ENCODE assay signal across 19 cellular contexts in the genomic region with DNA sequence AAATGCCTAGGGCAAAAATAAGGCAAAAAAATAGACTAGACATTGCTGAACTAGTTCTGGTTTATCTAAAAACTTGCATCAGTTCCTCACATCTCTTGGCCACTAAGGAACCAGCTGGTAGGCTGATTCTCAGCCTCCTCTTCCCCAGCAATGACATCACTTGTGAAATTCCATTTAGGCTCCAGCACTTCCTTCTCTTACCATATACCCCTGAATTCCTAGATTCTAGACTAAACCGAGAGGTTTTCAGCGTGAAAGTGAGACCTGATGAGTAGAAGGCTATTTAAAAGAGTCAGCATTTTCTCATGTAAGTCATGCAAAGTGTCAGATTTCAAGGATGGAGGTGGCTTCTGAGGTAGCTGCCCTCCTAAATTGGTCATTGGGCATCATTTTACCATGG.
DNase-seq lines count a peak whose midpoint lies in the region; ATAC-seq and TF ChIP-seq lines count a peak whose summit lies in the region.
"Had no signal": no experiment of that assay in that cellular context is flagged by ENCODE, and none has a peak within 500 bp of the region (broad histone marks: within the 10 kb centered on the region; RNA-seq: fewer than 3 reads in every experiment).

No MANE protein-coding gene starts in this region.

- H3K4me3 Mint-ChIP-seq in activated naive CD4-positive, alpha-beta T cell treated with anti-CD3 and anti-CD28 coated beads, Interleukin-2, amount 50 U/mL, for 24 hours, result no peak overlapping the region
- no peak overlapping the region for H3K4me3 Mint-ChIP-seq in osteocyte (ENCODE audit: unreplicated experiment)
- H3K4me3 Mint-ChIP-seq: endodermal cell, neural progenitor cell had no signal

- no peak for DNase-seq in activated naive CD4-positive, alpha-beta T cell treated with anti-CD3 and anti-CD28 coated beads, Interleukin-2, amount 50 U/mL, for 16 hours
- DNase-seq in SK-N-MC (ENCODE audit: low read depth, low spot score) (no peak), fibroblast of pulmonary artery (ENCODE audit: low read depth) (peak; percentile 24), osteocyte (ENCODE audit: extremely low spot score, unreplicated experiment) (no peak), amniotic stem cell (lab: John Stamatoyannopoulos, UW) (no peak), SK-N-DZ (ENCODE audit: low spot score) (no peak)
- DNase-seq: activated CD4-positive, alpha-beta T cell treated with anti-CD3 and anti-CD28 coated beads, Interleukin-2, amount 50 U/mL, for 1 hour; activated gamma-delta T cell treated with Interleukin-2 at 50 U/mL for 16 hours; DMS 273 treated with DMSO at 0.1 percent for 48 hours; endodermal cell; gastrocnemius medialis; NCI-H1092; NCI-H2081; NCI-H510A had no signal

- H3K9me3 Mint-ChIP-seq in activated naive CD4-positive, alpha-beta T cell treated with anti-CD3 and anti-CD28 coated beads, Interleukin-2, amount 50 U/mL, for 24 hours, result peaks cover 5% of the 10 kb centered on the region
- H3K9me3 Mint-ChIP-seq in osteocyte (ENCODE audit: unreplicated experiment), result peaks cover 12% of the 10 kb centered on the region
- H3K9me3 Mint-ChIP-seq: neural progenitor cell had no signal

- H3K9me3 ChIP-seq in SK-N-MC (ENCODE audit: low read depth, low read length), result no peaks in the 10 kb centered on the region
- H3K9me3 ChIP-seq: gastrocnemius medialis had no signal

- peak overlapping the region; percentile 90 for H3K27ac ChIP-seq in SK-N-MC
- H3K27ac ChIP-seq: 22Rv1, gastrocnemius medialis, KMS-11, neural progenitor cell had no signal

- TF ChIP-seq CTCF in fibroblast of pulmonary artery (IDR thresholded peaks at IDR 0.05; ENCODE audit: low read length, missing control alignments), result no peak
- TF ChIP-seq CTCF in osteocyte (IDR thresholded peaks at IDR 0.05), result no peak

- H3K27ac Mint-ChIP-seq in activated naive CD4-positive, alpha-beta T cell treated with anti-CD3 and anti-CD28 coated beads, Interleukin-2, amount 50 U/mL, for 24 hours, result peak overlapping the region; percentile 66
- peak overlapping the region; percentile 86 for H3K27ac Mint-ChIP-seq in osteocyte (ENCODE audit: unreplicated experiment)
- H3K27ac Mint-ChIP-seq: endodermal cell, neural progenitor cell had no signal

- no peak for ATAC-seq in GM21381 (IDR thresholded peaks at IDR 0.05; ENCODE audit: unreplicated experiment)
- ATAC-seq: gastrocnemius medialis had no signal

- H3K4me3 ChIP-seq in SK-N-MC (peak overlapping the region; percentile 21; the same call in 1 of the 2 replicates), fibroblast of pulmonary artery (replicated peaks; ENCODE audit: low read depth, low read length) (no peak overlapping the region)
- H3K4me3 ChIP-seq: gastrocnemius medialis, neural progenitor cell had no signal

- no peaks in the 10 kb centered on the region for H3K36me3 Mint-ChIP-seq in activated naive CD4-positive, alpha-beta T cell treated with anti-CD3 and anti-CD28 coated beads, Interleukin-2, amount 50 U/mL, for 24 hours
- no peaks in the 10 kb centered on the region for H3K36me3 Mint-ChIP-seq in osteocyte (ENCODE audit: unreplicated experiment)
- H3K36me3 Mint-ChIP-seq: neural progenitor cell had no signal

- peaks cover 5% of the 10 kb centered on the region for H3K27me3 Mint-ChIP-seq in activated naive CD4-positive, alpha-beta T cell treated with anti-CD3 and anti-CD28 coated beads, Interleukin-2, amount 50 U/mL, for 24 hours
- no peaks in the 10 kb centered on the region for H3K27me3 Mint-ChIP-seq in osteocyte (ENCODE audit: unreplicated experiment)

- H3K9ac ChIP-seq in SK-N-MC (ENCODE audit: insufficient read length), result no peak overlapping the region
- H3K9ac ChIP-seq: KMS-11, neural progenitor cell had no signal

- H3K4me1 Mint-ChIP-seq in activated naive CD4-positive, alpha-beta T cell treated with anti-CD3 and anti-CD28 coated beads, Interleukin-2, amount 50 U/mL, for 24 hours, result no peaks in the 10 kb centered on the region
- peaks cover 33% of the 10 kb centered on the region for H3K4me1 Mint-ChIP-seq in osteocyte (ENCODE audit: unreplicated experiment)

- H3K36me3 ChIP-seq in SK-N-MC (ENCODE audit: insufficient read depth, low read length), result no peaks in the 10 kb centered on the region
- H3K36me3 ChIP-seq: gastrocnemius medialis, neural progenitor cell had no signal
